9 cellular contexts compared by ENCODE assay signal in the genomic region with DNA sequence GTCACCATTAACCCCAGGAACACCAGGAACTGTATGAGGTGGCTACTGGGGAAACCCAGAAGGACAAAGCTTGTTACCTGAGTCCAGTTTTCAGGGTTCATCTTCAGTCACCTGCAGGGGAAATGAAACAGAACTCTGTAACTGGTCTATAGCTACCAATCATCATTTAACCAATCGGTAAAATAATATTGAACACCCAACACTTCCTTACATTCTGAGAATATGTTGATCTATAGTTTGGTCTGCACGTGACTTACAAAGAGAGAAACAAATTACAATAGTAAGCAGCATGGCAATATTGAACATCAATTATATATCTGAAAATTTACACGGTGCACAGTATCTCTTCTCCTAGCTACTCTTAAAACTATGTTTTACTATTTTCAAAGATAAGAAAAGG. TPM values are rescaled to one million over a fixed set of nuclear protein-coding genes. Genes with fewer than 3 reads are reported as not detected.
"Had no signal": no experiment of that assay in that cellular context is flagged by ENCODE, and none has a peak within 500 bp of the region (broad histone marks: within the 10 kb centered on the region; RNA-seq: fewer than 3 reads in every experiment).

A gene with protein sequence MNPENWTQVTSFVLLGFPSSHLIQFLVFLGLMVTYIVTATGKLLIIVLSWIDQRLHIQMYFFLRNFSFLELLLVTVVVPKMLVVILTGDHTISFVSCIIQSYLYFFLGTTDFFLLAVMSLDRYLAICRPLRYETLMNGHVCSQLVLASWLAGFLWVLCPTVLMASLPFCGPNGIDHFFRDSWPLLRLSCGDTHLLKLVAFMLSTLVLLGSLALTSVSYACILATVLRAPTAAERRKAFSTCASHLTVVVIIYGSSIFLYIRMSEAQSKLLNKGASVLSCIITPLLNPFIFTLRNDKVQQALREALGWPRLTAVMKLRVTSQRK (minus strand): TSS at position 101 of the 400 bp plus-strand sequence. CDS start 0 bp downstream, at position 101.

- H3K36me3 Mint-ChIP-seq: IgD-negative memory B cell had no signal

- H3K4me2 ChIP-seq: KMS-11 had no signal

- H3K27ac ChIP-seq: HL-60, KMS-11 had no signal

- H3K9ac ChIP-seq: KMS-11 had no signal

- DNase-seq: KBM-7, KG1 had no signal

- ATAC-seq: HepG2, K562 had no signal

- H3K4me3 Mint-ChIP-seq: IgD-negative memory B cell had no signal

- H3K4me3 ChIP-seq: K562 had no signal

- H3K27ac Mint-ChIP-seq: IgD-negative memory B cell had no signal

RNA-seq across cellular contexts. Expression of the gene that starts here (rescaled TPM):
- total RNA-seq: HepG2, HT-29, HT1080, K562 had no signal
- polyA plus RNA-seq: HepG2, IgD-negative memory B cell, K562 had no signal
